Comparison of ENCODE assay signal across 1 cellular context in the genomic region with DNA sequence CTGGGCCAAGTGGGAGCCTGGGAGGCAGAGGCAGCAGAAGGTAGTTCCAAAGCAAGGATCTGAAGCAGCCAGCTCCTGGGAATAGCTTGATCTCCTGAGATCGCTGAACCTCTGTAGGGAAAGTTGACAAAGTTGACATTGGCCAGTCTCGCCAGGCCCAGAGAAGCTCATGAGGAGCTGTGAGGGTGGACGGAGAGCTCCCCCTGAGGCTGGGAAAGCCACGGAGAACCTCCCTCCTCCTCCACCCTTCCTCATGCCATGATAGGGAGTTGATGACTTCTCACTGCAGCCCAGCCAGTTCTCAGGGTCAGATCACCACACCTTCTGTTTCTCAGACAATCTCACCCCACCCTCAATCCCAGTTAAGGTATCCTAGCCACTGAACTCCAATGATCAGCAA.
TF ChIP-seq lines count a peak whose summit lies in the region.

No MANE protein-coding gene starts in this region.

TF ChIP-seq in GM23338, 12 proteins besides CTCF, POLR2A, EP300 and RAD21 (continued from another document):
- TF ChIP-seq, protein P1, sequence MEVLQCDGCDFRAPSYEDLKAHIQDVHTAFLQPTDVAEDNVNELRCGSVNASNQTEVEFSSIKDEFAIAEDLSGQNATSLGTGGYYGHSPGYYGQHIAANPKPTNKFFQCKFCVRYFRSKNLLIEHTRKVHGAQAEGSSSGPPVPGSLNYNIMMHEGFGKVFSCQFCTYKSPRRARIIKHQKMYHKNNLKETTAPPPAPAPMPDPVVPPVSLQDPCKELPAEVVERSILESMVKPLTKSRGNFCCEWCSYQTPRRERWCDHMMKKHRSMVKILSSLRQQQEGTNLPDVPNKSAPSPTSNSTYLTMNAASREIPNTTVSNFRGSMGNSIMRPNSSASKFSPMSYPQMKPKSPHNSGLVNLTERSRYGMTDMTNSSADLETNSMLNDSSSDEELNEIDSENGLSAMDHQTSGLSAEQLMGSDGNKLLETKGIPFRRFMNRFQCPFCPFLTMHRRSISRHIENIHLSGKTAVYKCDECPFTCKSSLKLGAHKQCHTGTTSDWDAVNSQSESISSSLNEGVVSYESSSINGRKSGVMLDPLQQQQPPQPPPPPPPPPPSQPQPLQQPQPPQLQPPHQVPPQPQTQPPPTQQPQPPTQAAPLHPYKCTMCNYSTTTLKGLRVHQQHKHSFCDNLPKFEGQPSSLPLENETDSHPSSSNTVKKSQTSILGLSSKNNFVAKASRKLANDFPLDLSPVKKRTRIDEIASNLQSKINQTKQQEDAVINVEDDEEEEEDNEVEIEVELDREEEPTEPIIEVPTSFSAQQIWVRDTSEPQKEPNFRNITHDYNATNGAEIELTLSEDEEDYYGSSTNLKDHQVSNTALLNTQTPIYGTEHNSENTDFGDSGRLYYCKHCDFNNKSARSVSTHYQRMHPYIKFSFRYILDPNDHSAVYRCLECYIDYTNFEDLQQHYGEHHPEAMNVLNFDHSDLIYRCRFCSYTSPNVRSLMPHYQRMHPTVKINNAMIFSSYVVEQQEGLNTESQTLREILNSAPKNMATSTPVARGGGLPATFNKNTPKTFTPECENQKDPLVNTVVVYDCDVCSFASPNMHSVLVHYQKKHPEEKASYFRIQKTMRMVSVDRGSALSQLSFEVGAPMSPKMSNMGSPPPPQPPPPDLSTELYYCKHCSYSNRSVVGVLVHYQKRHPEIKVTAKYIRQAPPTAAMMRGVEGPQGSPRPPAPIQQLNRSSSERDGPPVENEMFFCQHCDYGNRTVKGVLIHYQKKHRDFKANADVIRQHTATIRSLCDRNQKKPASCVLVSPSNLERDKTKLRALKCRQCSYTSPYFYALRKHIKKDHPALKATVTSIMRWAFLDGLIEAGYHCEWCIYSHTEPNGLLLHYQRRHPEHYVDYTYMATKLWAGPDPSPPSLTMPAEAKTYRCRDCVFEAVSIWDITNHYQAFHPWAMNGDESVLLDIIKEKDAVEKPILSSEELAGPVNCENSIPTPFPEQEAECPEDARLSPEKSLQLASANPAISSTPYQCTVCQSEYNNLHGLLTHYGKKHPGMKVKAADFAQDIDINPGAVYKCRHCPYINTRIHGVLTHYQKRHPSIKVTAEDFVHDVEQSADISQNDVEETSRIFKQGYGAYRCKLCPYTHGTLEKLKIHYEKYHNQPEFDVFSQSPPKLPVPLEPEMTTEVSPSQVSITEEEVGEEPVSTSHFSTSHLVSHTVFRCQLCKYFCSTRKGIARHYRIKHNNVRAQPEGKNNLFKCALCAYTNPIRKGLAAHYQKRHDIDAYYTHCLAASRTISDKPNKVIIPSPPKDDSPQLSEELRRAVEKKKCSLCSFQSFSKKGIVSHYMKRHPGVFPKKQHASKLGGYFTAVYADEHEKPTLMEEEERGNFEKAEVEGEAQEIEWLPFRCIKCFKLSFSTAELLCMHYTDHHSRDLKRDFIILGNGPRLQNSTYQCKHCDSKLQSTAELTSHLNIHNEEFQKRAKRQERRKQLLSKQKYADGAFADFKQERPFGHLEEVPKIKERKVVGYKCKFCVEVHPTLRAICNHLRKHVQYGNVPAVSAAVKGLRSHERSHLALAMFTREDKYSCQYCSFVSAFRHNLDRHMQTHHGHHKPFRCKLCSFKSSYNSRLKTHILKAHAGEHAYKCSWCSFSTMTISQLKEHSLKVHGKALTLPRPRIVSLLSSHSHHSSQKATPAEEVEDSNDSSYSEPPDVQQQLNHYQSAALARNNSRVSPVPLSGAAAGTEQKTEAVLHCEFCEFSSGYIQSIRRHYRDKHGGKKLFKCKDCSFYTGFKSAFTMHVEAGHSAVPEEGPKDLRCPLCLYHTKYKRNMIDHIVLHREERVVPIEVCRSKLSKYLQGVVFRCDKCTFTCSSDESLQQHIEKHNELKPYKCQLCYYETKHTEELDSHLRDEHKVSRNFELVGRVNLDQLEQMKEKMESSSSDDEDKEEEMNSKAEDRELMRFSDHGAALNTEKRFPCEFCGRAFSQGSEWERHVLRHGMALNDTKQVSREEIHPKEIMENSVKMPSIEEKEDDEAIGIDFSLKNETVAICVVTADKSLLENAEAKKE (CRISPR knock-in tag; IDR thresholded peaks at IDR 0.05): no peak
- no peak for TF ChIP-seq ZNF331 (CRISPR knock-in tag; IDR thresholded peaks at IDR 0.05; ENCODE audit: low read depth)
- TF ChIP-seq, protein P2, sequence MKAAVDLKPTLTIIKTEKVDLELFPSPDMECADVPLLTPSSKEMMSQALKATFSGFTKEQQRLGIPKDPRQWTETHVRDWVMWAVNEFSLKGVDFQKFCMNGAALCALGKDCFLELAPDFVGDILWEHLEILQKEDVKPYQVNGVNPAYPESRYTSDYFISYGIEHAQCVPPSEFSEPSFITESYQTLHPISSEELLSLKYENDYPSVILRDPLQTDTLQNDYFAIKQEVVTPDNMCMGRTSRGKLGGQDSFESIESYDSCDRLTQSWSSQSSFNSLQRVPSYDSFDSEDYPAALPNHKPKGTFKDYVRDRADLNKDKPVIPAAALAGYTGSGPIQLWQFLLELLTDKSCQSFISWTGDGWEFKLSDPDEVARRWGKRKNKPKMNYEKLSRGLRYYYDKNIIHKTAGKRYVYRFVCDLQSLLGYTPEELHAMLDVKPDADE (IDR thresholded peaks at IDR 0.05): no peak
